16 cellular contexts compared by ENCODE assay signal in the genomic region with DNA sequence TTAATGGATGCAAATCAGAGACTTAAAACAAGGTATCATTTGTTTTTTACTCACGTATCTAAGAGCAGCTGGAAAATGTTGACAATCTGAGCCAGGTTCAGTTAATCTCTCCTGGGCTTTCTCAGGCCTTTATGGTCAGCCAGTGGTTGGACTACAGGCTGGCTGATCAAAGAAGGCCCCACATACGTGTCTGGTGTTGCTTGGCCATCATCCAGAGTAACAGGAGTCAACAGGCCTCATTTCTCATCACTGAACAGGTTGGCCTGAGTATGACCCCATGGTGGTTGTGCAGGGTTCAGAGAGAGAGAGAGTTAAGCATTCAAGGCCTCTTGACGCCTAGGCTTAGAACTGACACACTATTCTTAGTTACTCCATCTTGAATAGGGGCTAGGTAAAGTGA.
"Had no signal": no experiment of that assay in that cellular context is flagged by ENCODE, and none has a peak within 500 bp of the region (broad histone marks: within the 10 kb centered on the region; RNA-seq: fewer than 3 reads in every experiment).

No MANE protein-coding gene starts in this region.

- H3K27ac ChIP-seq: heart left ventricle, left ventricle myocardium inferior, lower lobe of right lung, neutrophil, right atrium auricular region had no signal

- H3K27ac Mint-ChIP-seq: naive thymus-derived CD4-positive, alpha-beta T cell; nephron progenitor cell had no signal

- H3K9me3 ChIP-seq: lower lobe of right lung, neutrophil, right atrium auricular region had no signal

- H3K4me3 ChIP-seq: heart left ventricle, left ventricle myocardium inferior, lower lobe of right lung, right atrium auricular region, smooth muscle cell had no signal

- H3K36me3 ChIP-seq: left ventricle myocardium inferior, lower lobe of right lung, neutrophil had no signal

- H3K4me3 Mint-ChIP-seq: naive thymus-derived CD4-positive, alpha-beta T cell; nephron progenitor cell had no signal

- H3K27me3 ChIP-seq: heart left ventricle, neutrophil, right atrium auricular region had no signal

- DNase-seq: effector memory CD4-positive, alpha-beta T cell; heart left ventricle; hypothalamus; islet precursor cell; left ventricle myocardium inferior; lower lobe of right lung; mesendoderm; naive thymus-derived CD4-positive, alpha-beta T cell; nephron progenitor cell; posterior cingulate gyrus; stimulated activated CD4-positive, alpha-beta T cell treated with anti-CD3 and anti-CD28 coated beads, Interleukin-2, amount 100 ng/mL, for 48 hours; stimulated activated naive CD4-positive, alpha-beta T cell treated with Interleukin-2 at 50 U/mL for 16 hours; trophoblast cell had no signal

- H3K4me1 ChIP-seq: left ventricle myocardium inferior, lower lobe of right lung, right atrium auricular region had no signal

- H3K4me1 Mint-ChIP-seq: nephron progenitor cell had no signal
